In the genomic region with DNA sequence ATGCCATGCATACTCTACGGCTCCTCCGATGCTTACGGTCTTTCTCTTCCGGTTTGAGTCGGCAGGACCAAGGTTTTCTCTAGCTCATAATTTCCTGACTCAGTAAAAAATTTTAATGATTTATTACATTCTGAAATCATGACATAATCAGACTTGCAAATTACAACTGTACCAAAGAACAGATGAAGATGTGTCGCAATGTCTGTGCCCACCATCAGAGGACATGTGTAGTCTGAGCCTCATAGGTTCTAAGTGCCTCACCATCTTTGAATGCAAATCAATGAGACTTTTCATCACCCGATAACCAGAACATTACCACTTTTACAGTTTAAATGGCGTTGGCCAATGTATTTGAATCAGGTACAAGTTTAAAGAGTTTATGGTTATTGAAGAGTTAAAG, we compare ENCODE assay signal across 9 cellular contexts.
"Had no signal": no experiment of that assay in that cellular context is flagged by ENCODE, and none has a peak within 500 bp of the region (broad histone marks: within the 10 kb centered on the region; RNA-seq: fewer than 3 reads in every experiment).

No MANE protein-coding gene starts in this region.

- H3K4me3 Mint-ChIP-seq: H9, IgD-negative memory B cell had no signal

- FAIRE-seq: H54 had no signal

- H3K36me3 Mint-ChIP-seq: IgD-negative memory B cell had no signal

- H3K27ac ChIP-seq: GM23248, HL-60, KMS-11 had no signal

- H3K9ac ChIP-seq: GM23248, KMS-11 had no signal

- H3K4me3 ChIP-seq: GM23248 had no signal

- DNase-seq: GM23248, GOT3, H9, HCEC 1CT, KBM-7 had no signal

- H3K4me2 ChIP-seq: KMS-11 had no signal

- H3K9me3 Mint-ChIP-seq: H9 had no signal

- H3K27ac Mint-ChIP-seq: H9, IgD-negative memory B cell had no signal

- H2AFZ ChIP-seq: GM23248 had no signal
